22 cellular contexts compared by ENCODE assay signal in genomic region chr2:62870966-62871365, GRCh38.
"Had no signal": no experiment of that assay in that cellular context is flagged by ENCODE, and none has a peak within 500 bp of the region (broad histone marks: within the 10 kb centered on the region; RNA-seq: fewer than 3 reads in every experiment).

No MANE protein-coding gene starts in this region.

- H3K27ac Mint-ChIP-seq: dendritic cell treated with granulocyte-macrophage colony-stimulating factor and Interleukin-4, amounts not matched to agents 40 ng/mL and 50 ng/mL, for 4 days; naive B cell; nephron; progenitor cell of endocrine pancreas; stimulated activated memory B cell treated with anti-CD40 and anti-IgM and Interleukin-4, amounts not matched to agents 10 μg/mL and 1 μg/mL and 100 μg/mL, for 72 hours; stimulated activated naive CD8-positive, alpha-beta T cell treated with anti-CD3 and anti-CD28 coated beads, Interleukin-15, Interleukin-2, amounts not matched to agents 100 ng/mL and 50 ng/mL, for 24 hours had no signal

- H3K27ac ChIP-seq: gastrocnemius medialis, heart right ventricle, pancreas, right lobe of liver, testis, tibial nerve, upper lobe of right lung had no signal

- H3K27me3 Mint-ChIP-seq: dendritic cell treated with granulocyte-macrophage colony-stimulating factor and Interleukin-4, amounts not matched to agents 40 ng/mL and 50 ng/mL, for 4 days; naive B cell; progenitor cell of endocrine pancreas; stimulated activated memory B cell treated with anti-CD40 and anti-IgM and Interleukin-4, amounts not matched to agents 10 μg/mL and 1 μg/mL and 100 μg/mL, for 72 hours; stimulated activated naive CD8-positive, alpha-beta T cell treated with anti-CD3 and anti-CD28 coated beads, Interleukin-15, Interleukin-2, amounts not matched to agents 100 ng/mL and 50 ng/mL, for 24 hours had no signal

- H3K9me3 ChIP-seq: pancreas, right lobe of liver, testis, upper lobe of right lung had no signal

- H3K4me3 ChIP-seq: gastrocnemius medialis, heart right ventricle, lung, pancreas, right lobe of liver, testis, tibial nerve, upper lobe of right lung had no signal

- H3K4me3 Mint-ChIP-seq: dendritic cell treated with granulocyte-macrophage colony-stimulating factor and Interleukin-4, amounts not matched to agents 40 ng/mL and 50 ng/mL, for 4 days; naive B cell; nephron; stimulated activated memory B cell treated with anti-CD40 and anti-IgM and Interleukin-4, amounts not matched to agents 10 μg/mL and 1 μg/mL and 100 μg/mL, for 72 hours; stimulated activated naive CD8-positive, alpha-beta T cell treated with anti-CD3 and anti-CD28 coated beads, Interleukin-15, Interleukin-2, amounts not matched to agents 100 ng/mL and 50 ng/mL, for 24 hours had no signal

- H3K4me1 ChIP-seq: gastrocnemius medialis, heart right ventricle, pancreas, right lobe of liver, testis, tibial nerve, upper lobe of right lung had no signal

- ATAC-seq: gastrocnemius medialis; heart right ventricle; left cardiac atrium; left ventricle myocardium superior; pancreas; stimulated activated memory B cell treated with anti-CD40 and anti-IgM and Interleukin-4, amounts not matched to agents 10 μg/mL and 1 μg/mL and 100 μg/mL, for 72 hours; upper lobe of right lung had no signal

- DNase-seq: cerebellar nuclear complex; gastrocnemius medialis; heart right ventricle; hypothalamus; kidney; left cardiac atrium; left ventricle myocardium superior; midbrain; naive B cell; occipital lobe; pancreas; right lobe of liver; stimulated activated CD4-positive, alpha-beta T cell treated with anti-CD3 and anti-CD28 coated beads, Interleukin-4, amount 100 ng/mL, for 1 hour; testis; upper lobe of right lung had no signal

- H3K27me3 ChIP-seq: gastrocnemius medialis, heart right ventricle, pancreas, right lobe of liver, testis, tibial nerve, upper lobe of right lung had no signal

- H3K4me1 Mint-ChIP-seq: naive B cell; nephron; stimulated activated memory B cell treated with anti-CD40 and anti-IgM and Interleukin-4, amounts not matched to agents 10 μg/mL and 1 μg/mL and 100 μg/mL, for 72 hours had no signal
